26 cellular contexts compared by ENCODE assay signal in the genomic region with DNA sequence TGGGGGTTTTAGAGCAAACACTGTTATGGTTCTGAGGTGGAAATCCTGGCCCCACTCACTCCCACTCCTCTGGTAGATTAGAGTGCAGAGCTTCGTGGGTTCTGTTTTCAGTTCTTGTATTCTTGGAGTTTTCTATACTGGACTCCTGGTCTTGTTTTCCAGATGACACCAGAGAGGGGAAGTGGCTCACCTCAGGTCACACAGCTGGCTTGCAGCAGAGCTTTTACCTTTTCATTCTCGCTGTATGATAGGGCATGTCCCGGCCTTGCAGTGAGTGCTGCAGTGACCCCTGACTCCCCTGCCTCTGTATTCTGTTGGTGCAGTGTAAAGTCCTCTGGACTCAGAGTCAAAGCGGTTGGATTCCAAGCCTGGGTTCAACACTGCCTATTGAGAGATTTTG.
"Had no signal": no experiment of that assay in that cellular context is flagged by ENCODE, and none has a peak within 500 bp of the region (broad histone marks: within the 10 kb centered on the region; RNA-seq: fewer than 3 reads in every experiment).

No MANE protein-coding gene starts in this region.

- ATAC-seq: naive thymus-derived CD8-positive, alpha-beta T cell; natural killer cell treated with Interleukin-12 subunit alpha and Interleukin-12 subunit beta and Interleukin-15 and Interleukin-18, amount 100 ng/mL, for 72 hours; pancreas; right cardiac atrium; right lobe of liver; stimulated activated effector memory CD8-positive, alpha-beta T cell treated with anti-CD3 and anti-CD28 coated beads, Interleukin-12 subunit alpha, Interleukin-12 subunit beta, amount 100 ng/mL, for 72 hours; upper lobe of right lung had no signal

- H3K27me3 Mint-ChIP-seq: type B pancreatic cell had no signal

- H3K27me3 ChIP-seq: neutrophil, pancreas, right lobe of liver, sigmoid colon, stomach, tibial artery, transverse colon, upper lobe of right lung, uterus had no signal

- H3K9me3 ChIP-seq: neutrophil, pancreas, prostate gland, right lobe of liver, sigmoid colon, transverse colon, upper lobe of right lung, uterus had no signal

- H3K27ac Mint-ChIP-seq: naive B cell; naive thymus-derived CD8-positive, alpha-beta T cell; natural killer cell treated with Interleukin-12 subunit alpha and Interleukin-12 subunit beta and Interleukin-15 and Interleukin-18, amount 100 ng/mL, for 72 hours; nephron progenitor cell; stimulated activated effector memory CD8-positive, alpha-beta T cell treated with anti-CD3 and anti-CD28 coated beads, Interleukin-12 subunit alpha, Interleukin-12 subunit beta, amount 100 ng/mL, for 72 hours; stimulated activated naive CD8-positive, alpha-beta T cell treated with anti-CD3 and anti-CD28 coated beads, Interleukin-15, Interleukin-2, amounts not matched to agents 100 ng/mL and 50 ng/mL, for 24 hours; type B pancreatic cell had no signal

- H3K4me3 Mint-ChIP-seq: naive B cell; naive thymus-derived CD8-positive, alpha-beta T cell; natural killer cell treated with Interleukin-12 subunit alpha and Interleukin-12 subunit beta and Interleukin-15 and Interleukin-18, amount 100 ng/mL, for 72 hours; nephron progenitor cell; neural crest cell; stimulated activated effector memory CD8-positive, alpha-beta T cell treated with anti-CD3 and anti-CD28 coated beads, Interleukin-12 subunit alpha, Interleukin-12 subunit beta, amount 100 ng/mL, for 72 hours; stimulated activated naive CD8-positive, alpha-beta T cell treated with anti-CD3 and anti-CD28 coated beads, Interleukin-15, Interleukin-2, amounts not matched to agents 100 ng/mL and 50 ng/mL, for 24 hours; type B pancreatic cell had no signal

- H3K9me3 Mint-ChIP-seq: natural killer cell treated with Interleukin-12 subunit alpha and Interleukin-12 subunit beta and Interleukin-15 and Interleukin-18, amount 100 ng/mL, for 72 hours; nephron progenitor cell; neural crest cell; stimulated activated effector memory CD8-positive, alpha-beta T cell treated with anti-CD3 and anti-CD28 coated beads, Interleukin-12 subunit alpha, Interleukin-12 subunit beta, amount 100 ng/mL, for 72 hours; stimulated activated naive CD8-positive, alpha-beta T cell treated with anti-CD3 and anti-CD28 coated beads, Interleukin-15, Interleukin-2, amounts not matched to agents 100 ng/mL and 50 ng/mL, for 24 hours; type B pancreatic cell had no signal

- H3K36me3 Mint-ChIP-seq: naive B cell; natural killer cell treated with Interleukin-12 subunit alpha and Interleukin-12 subunit beta and Interleukin-15 and Interleukin-18, amount 100 ng/mL, for 72 hours; stimulated activated effector memory CD8-positive, alpha-beta T cell treated with anti-CD3 and anti-CD28 coated beads, Interleukin-12 subunit alpha, Interleukin-12 subunit beta, amount 100 ng/mL, for 72 hours; type B pancreatic cell had no signal

- DNase-seq: naive B cell; naive thymus-derived CD8-positive, alpha-beta T cell; nephron progenitor cell; pancreas; retina; right cardiac atrium; right lobe of liver; sigmoid colon; small intestine; stimulated activated CD4-positive, alpha-beta T cell treated with anti-CD3 and anti-CD28 coated beads, Interleukin-15, amount 100 ng/mL, for 24 hours; stimulated activated CD4-positive, alpha-beta T cell treated with anti-CD3 and anti-CD28 coated beads, Interleukin-2, amount 100 ng/mL, for 24 hours; stimulated activated CD4-positive, alpha-beta T cell treated with anti-CD3 and anti-CD28 coated beads, Interleukin-2, amount 100 ng/mL, for 48 hours; stimulated activated CD4-positive, alpha-beta T cell treated with anti-CD3 and anti-CD28 coated beads, Interleukin-4, amount 100 ng/mL, for 24 hours; stimulated activated naive CD4-positive, alpha-beta T cell treated with Interleukin-2 at 50 U/mL for 16 hours; stomach; tibial artery; transverse colon; upper lobe of right lung; uterus had no signal

- H3K36me3 ChIP-seq: neutrophil, pancreas, prostate gland, right lobe of liver, sigmoid colon, stomach, tibial artery, transverse colon, upper lobe of right lung, uterus had no signal

- H3K27ac ChIP-seq: neutrophil, pancreas, prostate gland, right lobe of liver, sigmoid colon, stomach, tibial artery, transverse colon, upper lobe of right lung, uterus had no signal

- H3K4me1 ChIP-seq: pancreas, prostate gland, sigmoid colon, stomach, tibial artery, transverse colon, upper lobe of right lung, uterus had no signal

- H3K4me3 ChIP-seq: pancreas, prostate gland, right lobe of liver, sigmoid colon, stomach, tibial artery, transverse colon, upper lobe of right lung, uterus had no signal

- FAIRE-seq: pancreas, small intestine had no signal

- H3K4me1 Mint-ChIP-seq: naive B cell; naive thymus-derived CD8-positive, alpha-beta T cell; neural crest cell; stimulated activated effector memory CD8-positive, alpha-beta T cell treated with anti-CD3 and anti-CD28 coated beads, Interleukin-12 subunit alpha, Interleukin-12 subunit beta, amount 100 ng/mL, for 72 hours had no signal
